1 cellular context compared by ENCODE assay signal in genomic region chr19:45136507-45137178, GRCh38.
TF ChIP-seq lines count a peak whose summit lies in the region.

No MANE protein-coding gene starts in this region.

TF ChIP-seq in SK-N-SH, 30 proteins besides CTCF, POLR2A, EP300 and RAD21:
- TF ChIP-seq FOXM1 (IDR thresholded peaks at IDR 0.05; ENCODE audit: low read depth), result no peak
- no peak for TF ChIP-seq USF1 (IDR thresholded peaks at IDR 0.05; ENCODE audit: borderline replicate concordance, low read depth)
- TF ChIP-seq RFX5 (IDR thresholded peaks at IDR 0.05; ENCODE audit: low read length), result no peak
- TF ChIP-seq FOSL2 (IDR thresholded peaks at IDR 0.05; ENCODE audit: borderline replicate concordance, low read depth), result no peak
- TF ChIP-seq EZH2phosphoT487 (IDR thresholded peaks at IDR 0.05; ENCODE audit: borderline replicate concordance, low read depth), result no peak
- no peak for TF ChIP-seq SIN3A (IDR thresholded peaks at IDR 0.05; ENCODE audit: borderline replicate concordance, low read depth, low read length)
- no peak for TF ChIP-seq NRF1 (IDR thresholded peaks at IDR 0.05; ENCODE audit: low read depth, low read length)
- no peak for TF ChIP-seq FOXJ3 (CRISPR knock-in tag; IDR thresholded peaks at IDR 0.05)
- no peak for TF ChIP-seq RXRA (IDR thresholded peaks at IDR 0.05; ENCODE audit: borderline replicate concordance, low read depth)
- no peak for TF ChIP-seq POLR2AphosphoS5 (IDR thresholded peaks at IDR 0.05; ENCODE audit: low read depth, low read length)
- TF ChIP-seq CHD2 (IDR thresholded peaks at IDR 0.05; ENCODE audit: low read length, partially characterized antibody), result no peak
- TF ChIP-seq YY1 (IDR thresholded peaks at IDR 0.05; ENCODE audit: low read depth), result no peak
- no peak for TF ChIP-seq GABPA (IDR thresholded peaks at IDR 0.05; ENCODE audit: low read depth)
- TF ChIP-seq MEF2A (IDR thresholded peaks at IDR 0.05; ENCODE audit: borderline replicate concordance, low read depth), result no peak
- TF ChIP-seq IRF3 (IDR thresholded peaks at IDR 0.05; ENCODE audit: low read depth, low read length), result no peak
- no peak for TF ChIP-seq SMC3 (IDR thresholded peaks at IDR 0.05; ENCODE audit: low read depth, low read length)
- TF ChIP-seq TEAD4 (IDR thresholded peaks at IDR 0.05; ENCODE audit: borderline replicate concordance, insufficient read depth), result no peak
- TF ChIP-seq TAF1 (IDR thresholded peaks at IDR 0.05; ENCODE audit: borderline replicate concordance, low read depth, low read length), result no peak
